Comparison of ENCODE assay signal across 1 cellular context in genomic region chr3:108133858-108134554, GRCh38.
TF ChIP-seq lines count a peak whose summit lies in the region.

No MANE protein-coding gene starts in this region.

TF ChIP-seq in GM23338, 12 proteins besides CTCF, POLR2A, EP300 and RAD21 (continued from another document):
- TF ChIP-seq, protein P1, sequence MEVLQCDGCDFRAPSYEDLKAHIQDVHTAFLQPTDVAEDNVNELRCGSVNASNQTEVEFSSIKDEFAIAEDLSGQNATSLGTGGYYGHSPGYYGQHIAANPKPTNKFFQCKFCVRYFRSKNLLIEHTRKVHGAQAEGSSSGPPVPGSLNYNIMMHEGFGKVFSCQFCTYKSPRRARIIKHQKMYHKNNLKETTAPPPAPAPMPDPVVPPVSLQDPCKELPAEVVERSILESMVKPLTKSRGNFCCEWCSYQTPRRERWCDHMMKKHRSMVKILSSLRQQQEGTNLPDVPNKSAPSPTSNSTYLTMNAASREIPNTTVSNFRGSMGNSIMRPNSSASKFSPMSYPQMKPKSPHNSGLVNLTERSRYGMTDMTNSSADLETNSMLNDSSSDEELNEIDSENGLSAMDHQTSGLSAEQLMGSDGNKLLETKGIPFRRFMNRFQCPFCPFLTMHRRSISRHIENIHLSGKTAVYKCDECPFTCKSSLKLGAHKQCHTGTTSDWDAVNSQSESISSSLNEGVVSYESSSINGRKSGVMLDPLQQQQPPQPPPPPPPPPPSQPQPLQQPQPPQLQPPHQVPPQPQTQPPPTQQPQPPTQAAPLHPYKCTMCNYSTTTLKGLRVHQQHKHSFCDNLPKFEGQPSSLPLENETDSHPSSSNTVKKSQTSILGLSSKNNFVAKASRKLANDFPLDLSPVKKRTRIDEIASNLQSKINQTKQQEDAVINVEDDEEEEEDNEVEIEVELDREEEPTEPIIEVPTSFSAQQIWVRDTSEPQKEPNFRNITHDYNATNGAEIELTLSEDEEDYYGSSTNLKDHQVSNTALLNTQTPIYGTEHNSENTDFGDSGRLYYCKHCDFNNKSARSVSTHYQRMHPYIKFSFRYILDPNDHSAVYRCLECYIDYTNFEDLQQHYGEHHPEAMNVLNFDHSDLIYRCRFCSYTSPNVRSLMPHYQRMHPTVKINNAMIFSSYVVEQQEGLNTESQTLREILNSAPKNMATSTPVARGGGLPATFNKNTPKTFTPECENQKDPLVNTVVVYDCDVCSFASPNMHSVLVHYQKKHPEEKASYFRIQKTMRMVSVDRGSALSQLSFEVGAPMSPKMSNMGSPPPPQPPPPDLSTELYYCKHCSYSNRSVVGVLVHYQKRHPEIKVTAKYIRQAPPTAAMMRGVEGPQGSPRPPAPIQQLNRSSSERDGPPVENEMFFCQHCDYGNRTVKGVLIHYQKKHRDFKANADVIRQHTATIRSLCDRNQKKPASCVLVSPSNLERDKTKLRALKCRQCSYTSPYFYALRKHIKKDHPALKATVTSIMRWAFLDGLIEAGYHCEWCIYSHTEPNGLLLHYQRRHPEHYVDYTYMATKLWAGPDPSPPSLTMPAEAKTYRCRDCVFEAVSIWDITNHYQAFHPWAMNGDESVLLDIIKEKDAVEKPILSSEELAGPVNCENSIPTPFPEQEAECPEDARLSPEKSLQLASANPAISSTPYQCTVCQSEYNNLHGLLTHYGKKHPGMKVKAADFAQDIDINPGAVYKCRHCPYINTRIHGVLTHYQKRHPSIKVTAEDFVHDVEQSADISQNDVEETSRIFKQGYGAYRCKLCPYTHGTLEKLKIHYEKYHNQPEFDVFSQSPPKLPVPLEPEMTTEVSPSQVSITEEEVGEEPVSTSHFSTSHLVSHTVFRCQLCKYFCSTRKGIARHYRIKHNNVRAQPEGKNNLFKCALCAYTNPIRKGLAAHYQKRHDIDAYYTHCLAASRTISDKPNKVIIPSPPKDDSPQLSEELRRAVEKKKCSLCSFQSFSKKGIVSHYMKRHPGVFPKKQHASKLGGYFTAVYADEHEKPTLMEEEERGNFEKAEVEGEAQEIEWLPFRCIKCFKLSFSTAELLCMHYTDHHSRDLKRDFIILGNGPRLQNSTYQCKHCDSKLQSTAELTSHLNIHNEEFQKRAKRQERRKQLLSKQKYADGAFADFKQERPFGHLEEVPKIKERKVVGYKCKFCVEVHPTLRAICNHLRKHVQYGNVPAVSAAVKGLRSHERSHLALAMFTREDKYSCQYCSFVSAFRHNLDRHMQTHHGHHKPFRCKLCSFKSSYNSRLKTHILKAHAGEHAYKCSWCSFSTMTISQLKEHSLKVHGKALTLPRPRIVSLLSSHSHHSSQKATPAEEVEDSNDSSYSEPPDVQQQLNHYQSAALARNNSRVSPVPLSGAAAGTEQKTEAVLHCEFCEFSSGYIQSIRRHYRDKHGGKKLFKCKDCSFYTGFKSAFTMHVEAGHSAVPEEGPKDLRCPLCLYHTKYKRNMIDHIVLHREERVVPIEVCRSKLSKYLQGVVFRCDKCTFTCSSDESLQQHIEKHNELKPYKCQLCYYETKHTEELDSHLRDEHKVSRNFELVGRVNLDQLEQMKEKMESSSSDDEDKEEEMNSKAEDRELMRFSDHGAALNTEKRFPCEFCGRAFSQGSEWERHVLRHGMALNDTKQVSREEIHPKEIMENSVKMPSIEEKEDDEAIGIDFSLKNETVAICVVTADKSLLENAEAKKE (CRISPR knock-in tag; IDR thresholded peaks at IDR 0.05), result no peak
- TF ChIP-seq, protein P2, sequence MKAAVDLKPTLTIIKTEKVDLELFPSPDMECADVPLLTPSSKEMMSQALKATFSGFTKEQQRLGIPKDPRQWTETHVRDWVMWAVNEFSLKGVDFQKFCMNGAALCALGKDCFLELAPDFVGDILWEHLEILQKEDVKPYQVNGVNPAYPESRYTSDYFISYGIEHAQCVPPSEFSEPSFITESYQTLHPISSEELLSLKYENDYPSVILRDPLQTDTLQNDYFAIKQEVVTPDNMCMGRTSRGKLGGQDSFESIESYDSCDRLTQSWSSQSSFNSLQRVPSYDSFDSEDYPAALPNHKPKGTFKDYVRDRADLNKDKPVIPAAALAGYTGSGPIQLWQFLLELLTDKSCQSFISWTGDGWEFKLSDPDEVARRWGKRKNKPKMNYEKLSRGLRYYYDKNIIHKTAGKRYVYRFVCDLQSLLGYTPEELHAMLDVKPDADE (IDR thresholded peaks at IDR 0.05), result no peak
- TF ChIP-seq EZH2phosphoT487 (IDR thresholded peaks at IDR 0.05; ENCODE audit: unreplicated experiment) (no peak), POLR2AphosphoS5 (IDR thresholded peaks at IDR 0.05; ENCODE audit: low read depth) (no peak), STAT1 (IDR thresholded peaks at IDR 0.05; ENCODE audit: unreplicated experiment) (no peak), NANOG (IDR thresholded peaks at IDR 0.05; ENCODE audit: borderline replicate concordance) (no peak), ZNF114 (CRISPR knock-in tag; IDR thresholded peaks at IDR 0.05) (no peak), CREB1 (CRISPR knock-in tag; IDR thresholded peaks at IDR 0.05; ENCODE audit: low read depth) (no peak), JUNB (IDR thresholded peaks at IDR 0.05; ENCODE audit: unreplicated experiment) (no peak)
